ENCODE assay signal across 8 cellular contexts in genomic region chr1:45583666-45584350, GRCh38. TPM values are rescaled to one million over a fixed set of nuclear protein-coding genes. Genes with fewer than 3 reads are reported as not detected.
DNase-seq lines count a peak whose midpoint lies in the region; ATAC-seq, FAIRE-seq and TF ChIP-seq lines count a peak whose summit lies in the region.

A gene with protein sequence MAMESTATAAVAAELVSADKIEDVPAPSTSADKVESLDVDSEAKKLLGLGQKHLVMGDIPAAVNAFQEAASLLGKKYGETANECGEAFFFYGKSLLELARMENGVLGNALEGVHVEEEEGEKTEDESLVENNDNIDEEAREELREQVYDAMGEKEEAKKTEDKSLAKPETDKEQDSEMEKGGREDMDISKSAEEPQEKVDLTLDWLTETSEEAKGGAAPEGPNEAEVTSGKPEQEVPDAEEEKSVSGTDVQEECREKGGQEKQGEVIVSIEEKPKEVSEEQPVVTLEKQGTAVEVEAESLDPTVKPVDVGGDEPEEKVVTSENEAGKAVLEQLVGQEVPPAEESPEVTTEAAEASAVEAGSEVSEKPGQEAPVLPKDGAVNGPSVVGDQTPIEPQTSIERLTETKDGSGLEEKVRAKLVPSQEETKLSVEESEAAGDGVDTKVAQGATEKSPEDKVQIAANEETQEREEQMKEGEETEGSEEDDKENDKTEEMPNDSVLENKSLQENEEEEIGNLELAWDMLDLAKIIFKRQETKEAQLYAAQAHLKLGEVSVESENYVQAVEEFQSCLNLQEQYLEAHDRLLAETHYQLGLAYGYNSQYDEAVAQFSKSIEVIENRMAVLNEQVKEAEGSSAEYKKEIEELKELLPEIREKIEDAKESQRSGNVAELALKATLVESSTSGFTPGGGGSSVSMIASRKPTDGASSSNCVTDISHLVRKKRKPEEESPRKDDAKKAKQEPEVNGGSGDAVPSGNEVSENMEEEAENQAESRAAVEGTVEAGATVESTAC (plus strand): TSS chr1:45584041. CDS start chr1:45584147, 106 bp downstream.

- TF ChIP-seq POLR2A in GM12892 (IDR thresholded peaks at IDR 0.05; ENCODE audit: low read depth, low read length) (peak; percentile 99), transverse colon (IDR thresholded peaks at IDR 0.05) (peak; percentile 90)

- H3K36me3 Mint-ChIP-seq in activated naive CD8-positive, alpha-beta T cell treated with anti-CD3 and anti-CD28 coated beads, Interleukin-2, amount 50 U/mL, for 24 hours (ENCODE audit: low read depth): peaks cover 26% of the 10 kb centered on the region

- H3K27ac Mint-ChIP-seq in activated naive CD8-positive, alpha-beta T cell treated with anti-CD3 and anti-CD28 coated beads, Interleukin-2, amount 50 U/mL, for 24 hours: peak within 1 kb of the TSS; percentile 98

- WGBS in transverse colon (ENCODE audit: low coverage in 1 of 2), 2 donors: 0% methylated on average over 5 to 40 of the region's 41 CpGs

- in situ Hi-C loops in transverse colon (cut with MboI; ENCODE audit: low pct_ligation_motif_present in 1 of 4, low pct_unique_long_range_greater_than_20kb in 1 of 4, low sequenced_read_pairs in 3 of 4): no loop called here

- no peaks in the 10 kb centered on the region for H3K27me3 ChIP-seq in transverse colon

- intact Hi-C loops in cardiac septum (cut with DNase I): loop anchor here (2.0 kb wide), 1 partner anchor 103 kb away; the partner anchor contains the start of gene GPBP1L1
- intact Hi-C loops in posterior cingulate gyrus (cut with DNase I): loop anchor here (1.0 kb wide), 1 partner anchor 102 kb away; the partner anchor contains the start of gene GPBP1L1
- intact Hi-C loops in transverse colon (cut with DNase I; ENCODE audit: low total_unique reads): no loop called here

- no peaks in the 10 kb centered on the region for H3K9me3 ChIP-seq in transverse colon

- H3K27me3 Mint-ChIP-seq in activated naive CD8-positive, alpha-beta T cell treated with anti-CD3 and anti-CD28 coated beads, Interleukin-2, amount 50 U/mL, for 24 hours: no peaks in the 10 kb centered on the region

- peaks cover 9 to 29% (median 17%) of the 10 kb centered on the region in 4 donors for H3K4me1 ChIP-seq in transverse colon

- peak within 1 kb of the TSS; percentile 79 to 100 (median 84) for H3K4me3 ChIP-seq in transverse colon

- peak; percentile 48 for ATAC-seq in HG02763 (IDR thresholded peaks at IDR 0.05; ENCODE audit: unreplicated experiment)
- ATAC-seq in activated naive CD8-positive, alpha-beta T cell treated with anti-CD3 and anti-CD28 coated beads, Interleukin-2, amount 50 U/mL, for 24 hours: peak; percentile 64

- TF ChIP-seq EP300 in transverse colon (IDR thresholded peaks at IDR 0.05; ENCODE audit: low read depth): no peak

- no peak for FAIRE-seq in GM12892 (lab: Jason Lieb, UNC)

- no peak for TF ChIP-seq CTCF in transverse colon (IDR thresholded peaks at IDR 0.05)

- H3K27ac ChIP-seq in transverse colon: peak within 1 kb of the TSS; percentile 93 to 100 (median 96)

- no peaks in the 10 kb centered on the region for H3K9me3 Mint-ChIP-seq in activated naive CD8-positive, alpha-beta T cell treated with anti-CD3 and anti-CD28 coated beads, Interleukin-2, amount 50 U/mL, for 24 hours

- H3K4me1 Mint-ChIP-seq in activated naive CD8-positive, alpha-beta T cell treated with anti-CD3 and anti-CD28 coated beads, Interleukin-2, amount 50 U/mL, for 24 hours: peaks cover 34% of the 10 kb centered on the region

- H3K4me3 Mint-ChIP-seq in activated naive CD8-positive, alpha-beta T cell treated with anti-CD3 and anti-CD28 coated beads, Interleukin-2, amount 50 U/mL, for 24 hours: peak within 1 kb of the TSS; percentile 99

- DNase-seq in GM12892 (ENCODE audit: insufficient read length) (peak; percentile 61), NCI-H1417 treated with DMSO at 0.1 percent for 48 hours (lab: John Stamatoyannopoulos, UW) (peak; percentile 50), T follicular helper cell (ENCODE audit: low read depth) (peak; percentile 85), cardiac septum (ENCODE audit: low spot score) (peak; percentile 93), posterior cingulate gyrus (peak; percentile 83 to 98 (median 91)), transverse colon (peak; percentile 92)
- peak; percentile 94 for DNase-seq in activated naive CD8-positive, alpha-beta T cell treated with anti-CD3 and anti-CD28 coated beads, Interleukin-2, amount 50 U/mL, for 24 hours

- no peaks in the 10 kb centered on the region for H3K36me3 ChIP-seq in transverse colon

RNA-seq across cellular contexts. Expression of the gene that starts here (rescaled TPM):
- polyA plus RNA-seq in GM12892 (2012; ENCODE audit: missing spikeins): 184 TPM
- total RNA-seq in cardiac septum (30.1 TPM), transverse colon (10 to 100 TPM; 34.4 to 62.2 (median 37.5) TPM)

Comparison
In these comparisons a context has a peak if more than half of its experiments do, and no peak if none do; other contexts are left out.
1. Peak in every context shown above with its lines: DNase-seq, ATAC-seq, H3K4me3 ChIP-seq and H3K27ac ChIP-seq.